ENCODE assay signal across 8 cellular contexts in genomic region chr19:50368649-50369570, GRCh38. TPM values are rescaled to one million over a fixed set of nuclear protein-coding genes. Genes with fewer than 3 reads are reported as not detected.
DNase-seq lines count a peak whose midpoint lies in the region; ATAC-seq and TF ChIP-seq lines count a peak whose summit lies in the region.

No MANE protein-coding gene starts in this region.

- H3K9me2 ChIP-seq in MM.1S (replicated peaks; ENCODE audit: insufficient read depth, low read length), result no peaks in the 10 kb centered on the region
- no peaks in the 10 kb centered on the region for H3K9me2 ChIP-seq in SK-N-SH

- 12% methylated on average over 29 of the region's 34 CpGs for WGBS in SK-N-SH (ENCODE audit: low lambda C conversion rate)
- WGBS in thymus, result 4% methylated on average over 34 of the region's 34 CpGs

- H3K4me1 ChIP-seq in MM.1S (ENCODE audit: low read length) (peaks cover 5% of the 10 kb centered on the region; the same call in 1 of the 2 replicates), SK-N-SH (ENCODE audit: control insufficient read depth in 1 of 2, insufficient read depth in 2 of 2, low read depth in 1 of 2, low read length in 1 of 2) (peaks cover 0 to 2% of the 10 kb centered on the region in 2 experiments; a peak in 1 of 4 replicates), osteoblast (ENCODE audit: insufficient read depth, low read length) (no peaks in the 10 kb centered on the region), thymus (ENCODE audit: control insufficient read depth, insufficient read depth, low read length) (peaks cover 12% of the 10 kb centered on the region)

- H3F3A ChIP-seq in MM.1S (ENCODE audit: insufficient read depth, low read length), result no peaks in the 10 kb centered on the region
- no peaks in the 10 kb centered on the region for H3F3A ChIP-seq in SK-N-SH (replicated peaks; ENCODE audit: insufficient read depth)

- H3K36me3 ChIP-seq in MM.1S (replicated peaks; ENCODE audit: insufficient read depth, low read length), result no peaks in the 10 kb centered on the region
- no peaks in the 10 kb centered on the region for H3K36me3 ChIP-seq in SK-N-SH (replicated peaks in 1 of 2; ENCODE audit: control insufficient read depth in 1 of 2, insufficient read depth in 2 of 2, low read length in 1 of 2)
- no peaks in the 10 kb centered on the region for H3K36me3 ChIP-seq in osteoblast (ENCODE audit: insufficient read depth, low read length)
- no peaks in the 10 kb centered on the region for H3K36me3 ChIP-seq in thymus (ENCODE audit: control insufficient read depth, insufficient read depth)

- H3K9me3 Mint-ChIP-seq in activated naive CD8-positive, alpha-beta T cell treated with anti-CD3 and anti-CD28 coated beads for 36 hours, result no peaks in the 10 kb centered on the region

- peak; percentile 87 for TF ChIP-seq RAD21 in SK-N-SH (IDR thresholded peaks at IDR 0.05; ENCODE audit: low read length)

- H3K27me3 ChIP-seq in MM.1S (replicated peaks; ENCODE audit: insufficient read depth, low read length), result peaks cover 24% of the 10 kb centered on the region
- no peaks in the 10 kb centered on the region for H3K27me3 ChIP-seq in SK-N-SH (ENCODE audit: insufficient read depth)
- no peaks in the 10 kb centered on the region for H3K27me3 ChIP-seq in osteoblast (ENCODE audit: insufficient read depth, low read length)
- no peaks in the 10 kb centered on the region for H3K27me3 ChIP-seq in thymus (ENCODE audit: control insufficient read depth, insufficient read depth)

- peak overlapping the region; percentile 50; the same call in 1 of the 2 replicates for H3K9ac ChIP-seq in MM.1S (ENCODE audit: low read length)
- H3K9ac ChIP-seq in SK-N-SH, result peak overlapping the region; percentile 68

- H3K79me2 ChIP-seq in MM.1S (ENCODE audit: low read length) (no peaks in the 10 kb centered on the region), SK-N-SH (ENCODE audit: insufficient read depth) (no peaks in the 10 kb centered on the region), osteoblast (ENCODE audit: insufficient read depth, low read length) (no peaks in the 10 kb centered on the region)

- peak overlapping the region; percentile 80 for H3K4me3 ChIP-seq in AG04449 (ENCODE audit: low read depth, low read length)
- H3K4me3 ChIP-seq in MM.1S (ENCODE audit: low read length), result peak overlapping the region; percentile 57
- H3K4me3 ChIP-seq in SK-N-SH (ENCODE audit: low read depth in 2 of 2, low read length in 1 of 2), result peak overlapping the region; percentile 59 to 67
- peak overlapping the region; percentile 87 for H3K4me3 ChIP-seq in osteoblast (ENCODE audit: insufficient read depth, low read length)
- peak overlapping the region; percentile 82 for H3K4me3 ChIP-seq in thymus (ENCODE audit: low read length)

- POLR2A ChIA-PET in AG04449 (lab: Yijun Ruan, JAX) (interaction anchor here (0.5 to 1.4 kb wide), 2 partner anchors 12 to 260 kb away, joined by 4 read pairs; no protein-coding TSS in a partner anchor), SK-N-SH (lab: Yijun Ruan, JAX) (interaction anchor here (0.6 to 1.4 kb wide), 5 partner anchors 10 to 143 kb away, joined by 3 to 9 read pairs (median 4); partner anchors contain the start of genes JOSD2 and POLD1)

- H2AFZ ChIP-seq in MM.1S (ENCODE audit: low read length), result peak overlapping the region; percentile 74
- peak overlapping the region; percentile 95 for H2AFZ ChIP-seq in SK-N-SH (ENCODE audit: low read depth)
- peak overlapping the region; percentile 99 for H2AFZ ChIP-seq in osteoblast (ENCODE audit: low read length)

- peak; percentile 48 for ATAC-seq in GM18907 (IDR thresholded peaks at IDR 0.05; ENCODE audit: unreplicated experiment)

- H3K9me3 ChIP-seq in MM.1S (replicated peaks; ENCODE audit: insufficient read depth, low read length) (no peaks in the 10 kb centered on the region), SK-N-SH (no peaks in the 10 kb centered on the region), osteoblast (ENCODE audit: low read depth, low read length) (no peaks in the 10 kb centered on the region), thymus (ENCODE audit: control insufficient read depth) (no peaks in the 10 kb centered on the region)

- intact Hi-C loops in head of caudate nucleus (cut with DNase I), result loop anchor here (5.0 kb wide), 1 partner anchor 413 kb away; no protein-coding TSS in a partner anchor

- DNase-seq in AG04449 (ENCODE audit: low read depth, low spot score) (peak; percentile 28), MM.1S (peak; percentile 76), SK-N-SH (peak; percentile 84), head of caudate nucleus (peak; percentile 78 to 97 (median 92)), osteoblast (ENCODE audit: insufficient read length, low spot score, missing footprints) (peak; percentile 98)
- peak; percentile 77 for DNase-seq in activated naive CD8-positive, alpha-beta T cell treated with anti-CD3 and anti-CD28 coated beads for 36 hours

- H3K27ac Mint-ChIP-seq in activated naive CD8-positive, alpha-beta T cell treated with anti-CD3 and anti-CD28 coated beads for 36 hours, result peak overlapping the region; percentile 93

- no peaks in the 10 kb centered on the region for H4K20me1 ChIP-seq in MM.1S (ENCODE audit: insufficient read depth, low read length)
- H4K20me1 ChIP-seq in SK-N-SH (ENCODE audit: insufficient read depth), result no peaks in the 10 kb centered on the region
- no peaks in the 10 kb centered on the region for H4K20me1 ChIP-seq in osteoblast (ENCODE audit: insufficient read depth, low read length)

- peak overlapping the region; percentile 73 for H3K4me2 ChIP-seq in MM.1S (ENCODE audit: low read depth, low read length)
- H3K4me2 ChIP-seq in SK-N-SH, result peak overlapping the region; percentile 88
- peak overlapping the region; percentile 98 for H3K4me2 ChIP-seq in osteoblast (ENCODE audit: insufficient read depth, low read length)

- TF ChIP-seq EP300 in SK-N-SH (IDR thresholded peaks at IDR 0.05; ENCODE audit: borderline replicate concordance in 1 of 2, low read depth in 1 of 2, low read length in 1 of 2), result no peak

- CTCF ChIA-PET in AG04449 (lab: Yijun Ruan, JAX) (interaction anchor here (0.6 to 6.9 kb wide), 31 partner anchors 9 to 555 kb away, joined by 3 to 132 read pairs (median 5); partner anchors contain the start of genes JOSD2, POLD1 and SPIB), SK-N-SH (lab: Yijun Ruan, JAX) (interaction anchor here (0.6 to 4.1 kb wide), 33 partner anchors 9 to 415 kb away, joined by 3 to 80 read pairs (median 5); partner anchors contain the start of genes JOSD2, POLD1 and SPIB)

- peak overlapping the region; percentile 88 for H3K4me3 Mint-ChIP-seq in activated naive CD8-positive, alpha-beta T cell treated with anti-CD3 and anti-CD28 coated beads for 36 hours

- peak; percentile 79 for TF ChIP-seq CTCF in AG04449 (IDR thresholded peaks at IDR 0.05; ENCODE audit: insufficient read depth, low read length, missing control alignments)
- peak; percentile 81 for TF ChIP-seq CTCF in MM.1S (IDR thresholded peaks at IDR 0.05; ENCODE audit: low read length)
- peak; percentile 76 for TF ChIP-seq CTCF in SK-N-SH (IDR thresholded peaks at IDR 0.05)
- peak; percentile 81 for TF ChIP-seq CTCF in osteoblast (IDR thresholded peaks at IDR 0.05; ENCODE audit: extremely low read depth, low read depth, low read length)

- H3K36me3 Mint-ChIP-seq in activated naive CD8-positive, alpha-beta T cell treated with anti-CD3 and anti-CD28 coated beads for 36 hours, result peaks cover 2% of the 10 kb centered on the region

- H3K4me1 Mint-ChIP-seq in activated naive CD8-positive, alpha-beta T cell treated with anti-CD3 and anti-CD28 coated beads for 36 hours, result peaks cover 30% of the 10 kb centered on the region

- H3K27ac ChIP-seq in MM.1S (ENCODE audit: low read length) (no peak overlapping the region), SK-N-SH (ENCODE audit: low read depth in 2 of 2, low read length in 1 of 2) (peak overlapping the region; percentile 36 to 80), osteoblast (ENCODE audit: low read depth, low read length) (peak overlapping the region; percentile 56), thymus (ENCODE audit: low read depth) (peak overlapping the region; percentile 84)

- no peaks in the 10 kb centered on the region for H3K27me3 Mint-ChIP-seq in activated naive CD8-positive, alpha-beta T cell treated with anti-CD3 and anti-CD28 coated beads for 36 hours

TF ChIP-seq in SK-N-SH, 30 proteins besides CTCF, POLR2A, EP300 and RAD21 (continues in another document):
- TF ChIP-seq TAF1 (IDR thresholded peaks at IDR 0.05; ENCODE audit: borderline replicate concordance, low read depth, low read length) (no peak), TCF12 (IDR thresholded peaks at IDR 0.05) (no peak), SIN3A (IDR thresholded peaks at IDR 0.05; ENCODE audit: borderline replicate concordance, low read depth, low read length) (no peak)

RNA-seq across cellular contexts. Expression of gene NAPSA, which starts 3.5 kb away (rescaled TPM):
- 0.43 and 0.76 TPM in 2 replicates for polyA plus RNA-seq in SK-N-SH (2012; rRNA removed)
- 0.05 and 0.20 TPM in 2 replicates for polyA plus RNA-seq in SK-N-SH (2012; cell fraction: cytosol; rRNA removed)
- 3.4 and 4.7 TPM in 2 replicates for polyA plus RNA-seq in SK-N-SH (2012; cell fraction: nucleus; rRNA removed)
- 10 to 100 TPM; 16.1 to 18.1 TPM for total RNA-seq in activated naive CD8-positive, alpha-beta T cell treated with anti-CD3 and anti-CD28 coated beads for 36 hours
- total RNA-seq in osteoblast, result under 0.01 and 0.29 TPM in 2 replicates
- 6.4 TPM for polyA plus RNA-seq in thymus

RNA-seq across cellular contexts. Expression of gene NR1H2, which starts 7.3 kb away (rescaled TPM):
- polyA plus RNA-seq in SK-N-SH (2012; rRNA removed), result 72.8 and 108 TPM in 2 replicates
- 66.3 and 75.1 TPM in 2 replicates for polyA plus RNA-seq in SK-N-SH (2012; cell fraction: cytosol; rRNA removed)
- polyA plus RNA-seq in SK-N-SH (2012; cell fraction: nucleus; rRNA removed), result 141 and 150 TPM in 2 replicates
- total RNA-seq in activated naive CD8-positive, alpha-beta T cell treated with anti-CD3 and anti-CD28 coated beads for 36 hours, result 10 to 100 TPM; 49.6 TPM
- 91.1 and 113 TPM in 2 replicates for total RNA-seq in osteoblast
- 57.2 TPM for polyA plus RNA-seq in thymus

RNA-seq across cellular contexts. Expression of gene POLD1, which starts 15.2 kb away (rescaled TPM):
- polyA plus RNA-seq in SK-N-SH (2012; rRNA removed) (28.6 and 33.6 TPM in 2 replicates), thymus (39.5 TPM)
- 8.1 and 14.9 TPM in 2 replicates for polyA plus RNA-seq in SK-N-SH (2012; cell fraction: cytosol; rRNA removed)
- 109 and 151 TPM in 2 replicates for polyA plus RNA-seq in SK-N-SH (2012; cell fraction: nucleus; rRNA removed)
- 100 to 1,000 TPM; 191 to 196 TPM for total RNA-seq in activated naive CD8-positive, alpha-beta T cell treated with anti-CD3 and anti-CD28 coated beads for 36 hours
- total RNA-seq in osteoblast, result 14.7 and 15.6 TPM in 2 replicates

RNA-seq across cellular contexts. Expression of gene KCNC3, which starts 39.7 kb away (rescaled TPM):
- polyA plus RNA-seq in SK-N-SH (2012; rRNA removed) (0.26 and 0.30 TPM in 2 replicates), thymus (6.8 TPM)
- 0.14 and 0.37 TPM in 2 replicates for polyA plus RNA-seq in SK-N-SH (2012; cell fraction: cytosol; rRNA removed)
- polyA plus RNA-seq in SK-N-SH (2012; cell fraction: nucleus; rRNA removed), result 2.4 and 2.7 TPM in 2 replicates
- total RNA-seq in activated naive CD8-positive, alpha-beta T cell treated with anti-CD3 and anti-CD28 coated beads for 36 hours, result under 1 TPM; 0.56 to 0.64 TPM
- under 0.01 TPM in 1 of 2 replicates, not detected in the other for total RNA-seq in osteoblast

RNA-seq across cellular contexts. Expression of gene SPIB, which starts 49.8 kb away (rescaled TPM):
- polyA plus RNA-seq in SK-N-SH (2012; rRNA removed) (not detected in 2 replicates), thymus (14.8 TPM)
- polyA plus RNA-seq in SK-N-SH (2012; cell fraction: cytosol; rRNA removed), result 0.06 TPM in 1 of 2 replicates, not detected in the other
- polyA plus RNA-seq in SK-N-SH (2012; cell fraction: nucleus; rRNA removed), result not detected in 2 replicates
- total RNA-seq in activated naive CD8-positive, alpha-beta T cell treated with anti-CD3 and anti-CD28 coated beads for 36 hours, result 1 to 10 TPM; 1.6 TPM
- 0.36 TPM in 1 of 2 replicates, not detected in the other for total RNA-seq in osteoblast

Comparison
In these comparisons a context has a peak if more than half of its experiments do, and no peak if none do; other contexts are left out.
1. DNase-seq: peak in every context shown above with its lines; median percentile 98 in osteoblast; 92 in head of caudate nucleus; 84 in SK-N-SH; 77 in activated naive CD8-positive, alpha-beta T cell treated with anti-CD3 and anti-CD28 coated beads for 36 hours; 76 in MM.1S; 28 in AG04449.
2. RNA of gene NAPSA, which starts 3.5 kb away (total RNA-seq): 16.1 to 18.1 TPM in activated naive CD8-positive, alpha-beta T cell treated with anti-CD3 and anti-CD28 coated beads for 36 hours; under 0.01 to 0.29 TPM in osteoblast; every median in the first group is over 10 times any median in the second.
3. RNA of gene POLD1, which starts 15.2 kb away (total RNA-seq): 191 to 196 TPM in activated naive CD8-positive, alpha-beta T cell treated with anti-CD3 and anti-CD28 coated beads for 36 hours; 14.7 to 15.6 TPM in osteoblast; every median in the first group is over 10 times any median in the second.
4. Peak in every context shown above with its lines, with median percentiles within 50 percentile points of each other: H3K4me3 ChIP-seq, CTCF ChIP-seq, H2AFZ ChIP-seq and H3K4me2 ChIP-seq.